In genomic region chr3:196149375-196149774, GRCh38 we compare ENCODE assay signal across 21 cellular contexts.
DNase-seq lines count a peak whose midpoint lies in the region; ATAC-seq, FAIRE-seq and TF ChIP-seq lines count a peak whose summit lies in the region.
"Had no signal": no experiment of that assay in that cellular context is flagged by ENCODE, and none has a peak within 500 bp of the region (broad histone marks: within the 10 kb centered on the region; RNA-seq: fewer than 3 reads in every experiment).

No MANE protein-coding gene starts in this region.

- no peaks in the 10 kb centered on the region for H3K79me2 ChIP-seq in GM23248 (ENCODE audit: insufficient read depth)

- POLR2A ChIA-PET in activated CD4-positive, alpha-beta T cell treated with anti-CD3 and anti-CD28 coated beads for 36 hours (lab: Charles Lee), result no interaction called here

- no peaks in the 10 kb centered on the region for H3K4me1 Mint-ChIP-seq in activated CD4-positive, alpha-beta T cell treated with anti-CD3 and anti-CD28 coated beads for 36 hours
- H3K4me1 Mint-ChIP-seq in chondrocyte (ENCODE audit: low read depth), result peaks cover 6% of the 10 kb centered on the region
- H3K4me1 Mint-ChIP-seq in activated CD8-positive, alpha-beta memory T cell treated with anti-CD3 and anti-CD28 coated beads, Interleukin-2, amount 10 ng/mL, durations not matched to agents 7 days and 5 days, result peaks cover 11% of the 10 kb centered on the region

- no peaks in the 10 kb centered on the region for H3K36me3 Mint-ChIP-seq in activated CD4-positive, alpha-beta T cell treated with anti-CD3 and anti-CD28 coated beads for 36 hours (ENCODE audit: low read depth)
- H3K36me3 Mint-ChIP-seq in chondrocyte (ENCODE audit: low read depth), result no peaks in the 10 kb centered on the region
- H3K36me3 Mint-ChIP-seq in activated CD8-positive, alpha-beta memory T cell treated with anti-CD3 and anti-CD28 coated beads, Interleukin-2, amount 10 ng/mL, durations not matched to agents 7 days and 5 days, result peaks cover 5% of the 10 kb centered on the region
- H3K36me3 Mint-ChIP-seq: CD4-positive, CD25-positive, alpha-beta regulatory T cell had no signal

- intact Hi-C loops in activated CD4-positive, alpha-beta T cell treated with anti-CD3 and anti-CD28 coated beads for 36 hours (cut with DNase I, micrococcal nuclease), result no loop called here
- intact Hi-C loops in kidney (cut with DNase I), result no loop called here

- H3K27ac ChIP-seq in GM23248 (no peak overlapping the region), kidney (ENCODE audit: low read depth in 2 of 2, low read length in 2 of 2) (no peak overlapping the region)
- H3K27ac ChIP-seq: PC-9, SJCRH30 had no signal

- no peak overlapping the region for H3K9ac ChIP-seq in GM23248
- H3K9ac ChIP-seq in kidney (ENCODE audit: low read length in 2 of 2), result no peak overlapping the region

- H3F3A ChIP-seq in GM23248 (ENCODE audit: insufficient read depth), result no peaks in the 10 kb centered on the region

- WGBS in GM23248 (ENCODE audit: low coverage in 1 of 2, low lambda C conversion rate in 2 of 2, missing lambda C conversion rate in 2 of 2), 2 experiments, result 49 to 58% methylated on average over 10 of the region's 10 CpGs

- H3K4me2 ChIP-seq in GM23248 (ENCODE audit: unreplicated experiment), result no peak overlapping the region
- H3K4me2 ChIP-seq: PC-9 had no signal

- H3K4me3 Mint-ChIP-seq in activated CD4-positive, alpha-beta T cell treated with anti-CD3 and anti-CD28 coated beads for 36 hours, result no peak overlapping the region
- H3K4me3 Mint-ChIP-seq in chondrocyte (ENCODE audit: unreplicated experiment), result no peak overlapping the region
- H3K4me3 Mint-ChIP-seq in activated CD8-positive, alpha-beta memory T cell treated with anti-CD3 and anti-CD28 coated beads, Interleukin-2, amount 10 ng/mL, durations not matched to agents 7 days and 5 days, result no peak overlapping the region
- H3K4me3 Mint-ChIP-seq: CD4-positive, CD25-positive, alpha-beta regulatory T cell had no signal

- no peak for FAIRE-seq in kidney (lab: Jason Lieb, UNC)
- FAIRE-seq: GM18507 had no signal

- CTCF ChIA-PET in activated CD4-positive, alpha-beta T cell treated with anti-CD3 and anti-CD28 coated beads for 36 hours (lab: Charles Lee), result interaction anchor here (0.6 to 1.0 kb wide), 2 partner anchors 11 to 37 kb away, joined by 3 read pairs; no protein-coding TSS in a partner anchor
- CTCF ChIA-PET in activated CD8-positive, alpha-beta memory T cell treated with anti-CD3 and anti-CD28 coated beads, Interleukin-2, amount 10 ng/mL, durations not matched to agents 7 days and 5 days (lab: Charles Lee), result no interaction called here

- no peaks in the 10 kb centered on the region for H3K36me3 ChIP-seq in GM23248 (ENCODE audit: low read depth)
- no peaks in the 10 kb centered on the region for H3K36me3 ChIP-seq in kidney (ENCODE audit: control insufficient read depth in 1 of 2, insufficient read depth in 2 of 2, low read length in 2 of 2)
- H3K36me3 ChIP-seq: SJCRH30 had no signal

- no peaks in the 10 kb centered on the region for H3K9me3 ChIP-seq in GM23248 (ENCODE audit: low read depth)
- no peaks in the 10 kb centered on the region for H3K9me3 ChIP-seq in kidney (ENCODE audit: control insufficient read depth in 1 of 2, low read length in 2 of 2)
- H3K9me3 ChIP-seq: Caco-2 had no signal

- peak; percentile 31 for DNase-seq in activated CD4-positive, alpha-beta T cell treated with anti-CD3 and anti-CD28 coated beads for 36 hours
- DNase-seq in activated CD4-positive, alpha-beta T cell treated with anti-CD3 and anti-CD28 coated beads, Interleukin-2, amount 50 U/mL, for 48 hours, result no peak
- DNase-seq in GM23248 (peak; percentile 21), NB4 (ENCODE audit: low read depth) (peak; percentile 46), chondrocyte (ENCODE audit: low spot score) (peak; percentile 21), NCI-H2107 treated with DMSO at 0.1 percent for 48 hours (lab: John Stamatoyannopoulos, UW; ENCODE audit: unreplicated experiment) (no peak), kidney (no peak)
- DNase-seq in activated CD8-positive, alpha-beta memory T cell treated with anti-CD3 and anti-CD28 coated beads, Interleukin-2, amount 10 ng/mL, durations not matched to agents 7 days and 5 days, result no peak
- DNase-seq: 8988T, Caco-2, GOT3, KG1, NCI-H1694 treated with DMSO at 0.1 percent for 48 hours, NCI-H2107, NCI-H226, NCI-H524, NCI-H82, SJCRH30 had no signal

- no peak overlapping the region for H3K27ac Mint-ChIP-seq in activated CD4-positive, alpha-beta T cell treated with anti-CD3 and anti-CD28 coated beads for 36 hours
- no peak overlapping the region for H3K27ac Mint-ChIP-seq in chondrocyte (ENCODE audit: unreplicated experiment)
- H3K27ac Mint-ChIP-seq in activated CD8-positive, alpha-beta memory T cell treated with anti-CD3 and anti-CD28 coated beads, Interleukin-2, amount 10 ng/mL, durations not matched to agents 7 days and 5 days, result no peak overlapping the region
- H3K27ac Mint-ChIP-seq: CD4-positive, CD25-positive, alpha-beta regulatory T cell had no signal

- no peak for TF ChIP-seq CTCF in NB4 (IDR thresholded peaks at IDR 0.05; ENCODE audit: low read depth, low read length)
- no peak for TF ChIP-seq CTCF in chondrocyte (IDR thresholded peaks at IDR 0.05)
- no peak for TF ChIP-seq CTCF in kidney (IDR thresholded peaks at IDR 0.05; ENCODE audit: borderline replicate concordance, extremely low read depth, insufficient read depth)

- no peaks in the 10 kb centered on the region for H3K4me1 ChIP-seq in GM23248 (ENCODE audit: insufficient read depth)
- no peaks in the 10 kb centered on the region for H3K4me1 ChIP-seq in kidney (ENCODE audit: control insufficient read depth in 1 of 2, insufficient read depth in 1 of 2, low read depth in 1 of 2, low read length in 2 of 2)
- H3K4me1 ChIP-seq: SJCRH30 had no signal

- no peak overlapping the region for H2AFZ ChIP-seq in GM23248
- H2AFZ ChIP-seq: PC-9 had no signal

- no peaks in the 10 kb centered on the region for H3K9me2 ChIP-seq in GM23248 (ENCODE audit: insufficient read depth)

- TF ChIP-seq POLR2A in NB4 (IDR thresholded peaks at IDR 0.05; ENCODE audit: extremely low read depth, insufficient read length), result no peak

- no peaks in the 10 kb centered on the region for H3K27me3 Mint-ChIP-seq in activated CD4-positive, alpha-beta T cell treated with anti-CD3 and anti-CD28 coated beads for 36 hours
- no peaks in the 10 kb centered on the region for H3K27me3 Mint-ChIP-seq in chondrocyte (ENCODE audit: low read depth)
- no peaks in the 10 kb centered on the region for H3K27me3 Mint-ChIP-seq in activated CD8-positive, alpha-beta memory T cell treated with anti-CD3 and anti-CD28 coated beads, Interleukin-2, amount 10 ng/mL, durations not matched to agents 7 days and 5 days
- H3K27me3 Mint-ChIP-seq: CD4-positive, CD25-positive, alpha-beta regulatory T cell had no signal

- no peak for ATAC-seq in activated CD4-positive, alpha-beta T cell treated with anti-CD3 and anti-CD28 coated beads for 36 hours
- ATAC-seq in activated CD8-positive, alpha-beta memory T cell treated with anti-CD3 and anti-CD28 coated beads, Interleukin-2, amount 10 ng/mL, durations not matched to agents 7 days and 5 days, result no peak

- peaks cover 3% of the 10 kb centered on the region for H3K9me3 Mint-ChIP-seq in activated CD4-positive, alpha-beta T cell treated with anti-CD3 and anti-CD28 coated beads for 36 hours (ENCODE audit: low read depth)
- peaks cover 6% of the 10 kb centered on the region for H3K9me3 Mint-ChIP-seq in chondrocyte (ENCODE audit: low read depth)
- H3K9me3 Mint-ChIP-seq in activated CD8-positive, alpha-beta memory T cell treated with anti-CD3 and anti-CD28 coated beads, Interleukin-2, amount 10 ng/mL, durations not matched to agents 7 days and 5 days (ENCODE audit: low read depth), result no peaks in the 10 kb centered on the region

- 0 out of 2 replicates have a peak, but pooled peaks cover 8% of the 10 kb centered on the region for H3K27me3 ChIP-seq in GM23248 (replicated peaks; ENCODE audit: insufficient read depth)
- H3K27me3 ChIP-seq: SJCRH30 had no signal

- no peaks in the 10 kb centered on the region for H4K20me1 ChIP-seq in GM23248 (ENCODE audit: insufficient read depth)

- in situ Hi-C loops in GM23248 (cut with MboI), result no loop called here

- H3K4me3 ChIP-seq in GM23248 (no peak overlapping the region), NB4 (ENCODE audit: low read depth, low read length) (no peak overlapping the region), kidney (ENCODE audit: low read length in 2 of 2) (no peak overlapping the region)
- H3K4me3 ChIP-seq: PC-9, SJCRH30 had no signal

Comparison
In these comparisons a context has a peak if more than half of its experiments do, and no peak if none do; other contexts are left out.
1. DNase-seq: peak in activated CD4-positive, alpha-beta T cell treated with anti-CD3 and anti-CD28 coated beads for 36 hours (single experiment), GM23248 (single experiment), NB4 (single experiment) and chondrocyte (single experiment); none in activated CD4-positive, alpha-beta T cell treated with anti-CD3 and anti-CD28 coated beads, Interleukin-2, amount 50 U/mL, for 48 hours (0 of 2), NCI-H2107 treated with DMSO at 0.1 percent for 48 hours (single experiment), activated CD8-positive, alpha-beta memory T cell treated with anti-CD3 and anti-CD28 coated beads, Interleukin-2, amount 10 ng/mL, durations not matched to agents 7 days and 5 days (single experiment) and kidney (single experiment).